ENCODE assay signal across 13 cellular contexts in genomic region chr15:88449581-88449980, GRCh38. TPM values are rescaled to one million over a fixed set of nuclear protein-coding genes. Genes with fewer than 3 reads are reported as not detected.
A peak's percentile ranks its signal among the peaks of the same experiment; 100 is the strongest.
DNase-seq lines count a peak whose midpoint lies in the region; ATAC-seq, FAIRE-seq and TF ChIP-seq lines count a peak whose summit lies in the region.
"Had no signal": no experiment of that assay in that cellular context is flagged by ENCODE, and none has a peak within 500 bp of the region (broad histone marks: within the 10 kb centered on the region; RNA-seq: fewer than 3 reads in every experiment).

No MANE protein-coding gene starts in this region.

- H3K36me3 Mint-ChIP-seq in mesothelial cell of epicardium, result no peaks in the 10 kb centered on the region
- H3K36me3 Mint-ChIP-seq: CD14-positive monocyte; CD8-positive, alpha-beta T cell had no signal

- H3K4me3 ChIP-seq in DND-41 (ENCODE audit: low read depth in 1 of 2, low read length in 2 of 2) (no peak overlapping the region), MM.1S (ENCODE audit: low read length) (no peak overlapping the region), H1 (ENCODE audit: extremely low read depth in 1 of 4, insufficient read depth in 2 of 4, low read depth in 3 of 4, low read length in 4 of 4) (no peak overlapping the region), trophoblast cell (ENCODE audit: low read depth, low read length) (peak overlapping the region; percentile 25)

- no peaks in the 10 kb centered on the region for H3K9me2 ChIP-seq in MM.1S (replicated peaks; ENCODE audit: insufficient read depth, low read length)

- POLR2A ChIA-PET in H1 (lab: Charles Lee; ENCODE audit: partially characterized antibody), result interaction anchor here (1.0 to 1.7 kb wide), 3 partner anchors 111 to 205 kb away, joined by 3 to 5 read pairs (median 3); no protein-coding TSS in a partner anchor

- no peak overlapping the region for H4K12ac ChIP-seq in trophoblast cell (ENCODE audit: low read depth, low read length)

- H3K4me2 ChIP-seq in DND-41 (ENCODE audit: insufficient read depth, low read length) (peak overlapping the region; percentile 60; the same call in 1 of the 2 replicates), MM.1S (ENCODE audit: low read depth, low read length) (no peak overlapping the region), H1 (ENCODE audit: insufficient read depth in 1 of 2, low read depth in 2 of 2, low read length in 2 of 2) (no peak overlapping the region), trophoblast cell (ENCODE audit: low read length) (no peak overlapping the region)

- CTCF ChIA-PET in H1 (lab: Charles Lee; ENCODE audit: partially characterized antibody), result interaction anchor here (0.6 to 8.1 kb wide), 43 partner anchors 9 to 209 kb away, joined by 3 to 106 read pairs (median 5); partner anchors contain the start of gene MRPS11

- H2BK12ac ChIP-seq in H1 (ENCODE audit: low read depth, low read length) (no peak overlapping the region), trophoblast cell (ENCODE audit: low read length) (no peak overlapping the region)

- H3K9me3 Mint-ChIP-seq in mesothelial cell of epicardium, result peaks cover 7% of the 10 kb centered on the region
- H3K9me3 Mint-ChIP-seq: CD8-positive, alpha-beta T cell had no signal

- no peak for TF ChIP-seq RAD21 in H1 (IDR thresholded peaks at IDR 0.05 in 1 of 2, conservative IDR thresholded peaks at IDR 0.05 in 1 of 2; ENCODE audit: low read depth in 2 of 2, low read length in 2 of 2)

- 88% methylated on average over 8 of the region's 8 CpGs; no CpG with 5 or more reads in 1 of the 2 experiments for WGBS in H1 (ENCODE audit: extremely low coverage in 1 of 2, insufficient coverage in 1 of 2, insufficient read length in 1 of 2, insufficient replicate concordance in 2 of 2, low coverage in 1 of 2, low lambda C conversion rate in 2 of 2, missing lambda C conversion rate in 1 of 2), 2 experiments
- WGBS in trophoblast cell (ENCODE audit: extremely low coverage, insufficient coverage, insufficient read length), result no CpG with 5 or more reads among the region's 8 CpGs

- H3K18ac ChIP-seq in H1 (ENCODE audit: extremely low read depth, low read length) (no peak overlapping the region), trophoblast cell (ENCODE audit: low read length) (no peak overlapping the region)

- H2BK120ac ChIP-seq in H1 (replicated peaks; ENCODE audit: low read depth, low read length) (no peak overlapping the region), trophoblast cell (ENCODE audit: insufficient read depth, low read length, poor library complexity) (no peak overlapping the region)

- H3K23ac ChIP-seq in H1 (ENCODE audit: insufficient read length) (no peak overlapping the region), trophoblast cell (ENCODE audit: low read length) (no peak overlapping the region)

- H4K5ac ChIP-seq in H1 (ENCODE audit: insufficient read length, low read depth, low read length), result no peak overlapping the region

- H3K27me3 ChIP-seq in DND-41 (ENCODE audit: insufficient read depth, low read length, poor library complexity) (no peaks in the 10 kb centered on the region), MM.1S (replicated peaks; ENCODE audit: insufficient read depth, low read length) (no peaks in the 10 kb centered on the region), H1 (replicated peaks in 1 of 4; ENCODE audit: control insufficient read depth in 3 of 4, extremely low read depth in 1 of 4, insufficient read depth in 3 of 4, low read length in 3 of 4) (peaks cover 0 to 10% (median 5%) of the 10 kb centered on the region in 4 experiments; a peak in 4 of 7 replicates), trophoblast cell (ENCODE audit: insufficient read depth, low read length) (no peaks in the 10 kb centered on the region)

- H3K23me2 ChIP-seq in H1 (ENCODE audit: low read depth, low read length), result 0 out of 2 replicates have a peak, but pooled peaks cover 1% of the 10 kb centered on the region

- H3K36me3 ChIP-seq in DND-41 (ENCODE audit: insufficient read depth, low read length) (no peaks in the 10 kb centered on the region), MM.1S (replicated peaks; ENCODE audit: insufficient read depth, low read length) (no peaks in the 10 kb centered on the region), H1 (ENCODE audit: control insufficient read depth in 2 of 4, insufficient read depth in 4 of 4, low read length in 3 of 4) (no peaks in the 10 kb centered on the region), trophoblast cell (ENCODE audit: control insufficient read depth in 1 of 2, insufficient read depth in 2 of 2, low read length in 2 of 2) (no peaks in the 10 kb centered on the region)

- no peaks in the 10 kb centered on the region for H4K20me1 ChIP-seq in DND-41 (ENCODE audit: insufficient read depth, low read length)
- H4K20me1 ChIP-seq in MM.1S (ENCODE audit: insufficient read depth, low read length), result no peaks in the 10 kb centered on the region
- H4K20me1 ChIP-seq in H1 (replicated peaks in 1 of 2; ENCODE audit: control insufficient read depth in 1 of 2, insufficient read depth in 2 of 2, low read length in 2 of 2), result no peaks in the 10 kb centered on the region

- H4K8ac ChIP-seq in H1 (ENCODE audit: extremely low read depth, insufficient read depth, low read length), result peak overlapping the region; percentile 43; the same call in 1 of the 2 replicates
- no peak overlapping the region for H4K8ac ChIP-seq in trophoblast cell (ENCODE audit: low read depth, low read length)

- H3K4me1 Mint-ChIP-seq in mesothelial cell of epicardium, result no peaks in the 10 kb centered on the region

- H2AFZ ChIP-seq in DND-41 (ENCODE audit: low read depth, low read length) (0 out of 2 replicates have a peak overlapping the region, but pooled peaks have one; percentile 66), MM.1S (ENCODE audit: low read length) (peak overlapping the region; percentile 64; the same call in 1 of the 2 replicates), H1 (ENCODE audit: low read length) (no peak overlapping the region), trophoblast cell (ENCODE audit: insufficient read depth, low read length, poor library complexity) (no peak overlapping the region)

- TF ChIP-seq EP300 in H1 (IDR thresholded peaks at IDR 0.05; ENCODE audit: borderline replicate concordance in 1 of 2, low read depth in 2 of 2, low read length in 2 of 2), result no peak

- no peaks in the 10 kb centered on the region for H3F3A ChIP-seq in MM.1S (ENCODE audit: insufficient read depth, low read length)

- H4K91ac ChIP-seq in H1 (replicated peaks; ENCODE audit: insufficient read length, low read length) (no peak overlapping the region), trophoblast cell (ENCODE audit: low read depth, low read length) (no peak overlapping the region)

- H3K14ac ChIP-seq in H1 (ENCODE audit: insufficient read length) (no peak overlapping the region), trophoblast cell (ENCODE audit: low read length) (no peak overlapping the region)

- H2BK5ac ChIP-seq in H1 (ENCODE audit: low read depth, low read length) (no peak overlapping the region), trophoblast cell (ENCODE audit: low read depth, low read length, poor library complexity) (no peak overlapping the region)

- TF ChIP-seq CTCF in DND-41 (IDR thresholded peaks at IDR 0.05; ENCODE audit: borderline replicate concordance, extremely low read depth, low read length, poor library complexity, severe bottlenecking) (no peak), MM.1S (IDR thresholded peaks at IDR 0.05; ENCODE audit: low read length) (no peak), H1 (IDR thresholded peaks at IDR 0.05; ENCODE audit: control extremely low read depth in 1 of 3, insufficient read depth in 1 of 3, low read depth in 1 of 3, low read length in 3 of 3) (no peak), mesothelial cell of epicardium (IDR thresholded peaks at IDR 0.05; ENCODE audit: unreplicated experiment) (no peak)

- peaks cover 46% of the 10 kb centered on the region for H3K27me3 Mint-ChIP-seq in mesothelial cell of epicardium (ENCODE audit: low read depth)

- TF ChIP-seq POLR2A in H1 (IDR thresholded peaks at IDR 0.05; ENCODE audit: control extremely low read depth in 1 of 2, low read depth in 2 of 2, low read length in 2 of 2), result no peak

- no peak overlapping the region for H3K27ac Mint-ChIP-seq in mesothelial cell of epicardium
- H3K27ac Mint-ChIP-seq: CD14-positive monocyte; CD8-positive, alpha-beta T cell had no signal

- no peak for FAIRE-seq in H1 (lab: Jason Lieb, UNC)
- FAIRE-seq: GM12892, GM19239, H54 had no signal

- no peak overlapping the region for H2BK20ac ChIP-seq in H1 (ENCODE audit: low read length)

- no peaks in the 10 kb centered on the region for H3K9me3 ChIP-seq in DND-41 (ENCODE audit: insufficient read depth, low read length, severe bottlenecking)
- H3K9me3 ChIP-seq in MM.1S (replicated peaks; ENCODE audit: insufficient read depth, low read length), result no peaks in the 10 kb centered on the region
- no peaks in the 10 kb centered on the region for H3K9me3 ChIP-seq in H1 (ENCODE audit: insufficient read depth in 2 of 2, low read depth in 1 of 2, low read length in 1 of 2)
- no peaks in the 10 kb centered on the region for H3K9me3 ChIP-seq in trophoblast cell (ENCODE audit: insufficient read depth, low read depth, low read length)

- H3K4me1 ChIP-seq in DND-41 (ENCODE audit: insufficient read depth, low read length), result peaks cover 5% of the 10 kb centered on the region
- H3K4me1 ChIP-seq in MM.1S (ENCODE audit: low read length), result no peaks in the 10 kb centered on the region
- no peaks in the 10 kb centered on the region for H3K4me1 ChIP-seq in H1 (replicated peaks in 1 of 4; ENCODE audit: control insufficient read depth in 3 of 4, insufficient read depth in 4 of 4, low read length in 3 of 4)
- H3K4me1 ChIP-seq in trophoblast cell (ENCODE audit: control insufficient read depth in 1 of 2, insufficient read depth in 2 of 2, low read length in 2 of 2), result peaks cover 0 to 2% of the 10 kb centered on the region in 2 experiments

- no peak overlapping the region for H3K56ac ChIP-seq in H1 (replicated peaks; ENCODE audit: insufficient read length, low read depth, low read length)

- no peak overlapping the region for H3K27ac ChIP-seq in DND-41 (ENCODE audit: low read length)
- no peak overlapping the region for H3K27ac ChIP-seq in MM.1S (ENCODE audit: low read length)
- H3K27ac ChIP-seq in H1 (ENCODE audit: low read depth, low read length), result no peak overlapping the region
- no peak overlapping the region for H3K27ac ChIP-seq in trophoblast cell (ENCODE audit: low read depth, low read length)
- H3K27ac ChIP-seq: HL-60 had no signal

- H3K79me2 ChIP-seq in DND-41 (ENCODE audit: insufficient read depth, low read length) (no peaks in the 10 kb centered on the region), MM.1S (ENCODE audit: low read length) (no peaks in the 10 kb centered on the region), H1 (ENCODE audit: control insufficient read depth in 1 of 2, insufficient read depth in 2 of 2, low read length in 2 of 2) (no peaks in the 10 kb centered on the region), trophoblast cell (ENCODE audit: control insufficient read depth, insufficient read depth, low read length, poor library complexity) (no peaks in the 10 kb centered on the region)

- H2BK15ac ChIP-seq in H1 (ENCODE audit: low read length), result 0 out of 2 replicates have a peak overlapping the region, but pooled peaks have one; percentile 67

- no peak overlapping the region for H3K4ac ChIP-seq in H1 (replicated peaks; ENCODE audit: insufficient read length, low read depth, low read length)
- no peak overlapping the region for H3K4ac ChIP-seq in trophoblast cell (ENCODE audit: low read depth, low read length)

- H3K79me1 ChIP-seq in H1 (ENCODE audit: low read depth, low read length), result no peaks in the 10 kb centered on the region
- H3K79me1 ChIP-seq in trophoblast cell (ENCODE audit: low read length), result no peaks in the 10 kb centered on the region

- H2AK5ac ChIP-seq in H1 (ENCODE audit: low read depth, low read length) (no peak overlapping the region), trophoblast cell (ENCODE audit: low read length) (no peak overlapping the region)

- H3K4me3 Mint-ChIP-seq in mesothelial cell of epicardium, result no peak overlapping the region
- H3K4me3 Mint-ChIP-seq: CD8-positive, alpha-beta T cell had no signal

- H3K9ac ChIP-seq in DND-41 (ENCODE audit: low read depth, low read length) (no peak overlapping the region), MM.1S (ENCODE audit: low read length) (no peak overlapping the region), H1 (replicated peaks in 1 of 4; ENCODE audit: extremely low read depth in 1 of 4, low read depth in 3 of 4, low read length in 3 of 4) (no peak overlapping the region), trophoblast cell (ENCODE audit: low read length) (no peak overlapping the region)

- ATAC-seq in DND-41 (ENCODE audit: insufficient read depth, low read depth), result no peak

- DNase-seq in DND-41 (no peak), MM.1S (no peak), H1 (ENCODE audit: low read depth in 1 of 2, low spot score in 2 of 2) (no peak), trophoblast cell (no peak), 8988T (no peak), mesothelial cell of epicardium (ENCODE audit: low spot score in 2 of 2, unreplicated experiment in 2 of 2) (no peak), NCI-H128 (lab: John Stamatoyannopoulos, UW; ENCODE audit: unreplicated experiment) (no peak)

RNA-seq across cellular contexts. Expression of gene MRPL46, which starts 17.6 kb away (rescaled TPM):
- total RNA-seq in H1 (2021; fragmentation: NEBNext Ultra II Directional; extraction: Animal tissue kit (Norgen Biotek cat#: 25700)), result 24.4 and 24.5 TPM in 2 replicates
- 17.2 and 18.3 TPM in 2 replicates for polyA plus RNA-seq in H1 (2011; rRNA removed)
- 28.7 TPM for polyA plus RNA-seq in H1 (2011; cell fraction: cytosol; rRNA removed)
- polyA plus RNA-seq in H1 (2011; cell fraction: nucleus; rRNA removed), result 15.3 TPM
- polyA plus RNA-seq in H1 (2012, experiment 1 of 2), result 19.5 to 27.0 TPM (median 26.7 TPM) in 4 replicates
- 14.4 TPM for polyA plus RNA-seq in H1 (2012, experiment 2 of 2)
- polyA plus RNA-seq in H1 (2013, experiment 1 of 2), result 27.0 TPM
- polyA plus RNA-seq in H1 (2013, experiment 2 of 2), result 27.8 TPM
- 11.5 and 13.1 TPM in 2 replicates for polyA minus RNA-seq in H1 (2011; rRNA and poly(A)+ RNA removed)
- 9.5 TPM for polyA minus RNA-seq in H1 (2011; cell fraction: cytosol; rRNA and poly(A)+ RNA removed)
- polyA minus RNA-seq in H1 (2011; cell fraction: nucleus; rRNA and poly(A)+ RNA removed), result 25.5 TPM
- 34.0 and 34.5 TPM in 2 replicates for polyA plus RNA-seq in trophoblast cell (2013)
- 18.6 to 19.2 TPM (median 18.9 TPM) in 3 replicates for total RNA-seq in mesothelial cell of epicardium

RNA-seq across cellular contexts. Expression of gene MRPS11, which starts 17.9 kb away (rescaled TPM):
- total RNA-seq in H1 (2021; fragmentation: NEBNext Ultra II Directional; extraction: Animal tissue kit (Norgen Biotek cat#: 25700)), result 41.4 and 50.4 TPM in 2 replicates
- 57.6 and 59.2 TPM in 2 replicates for polyA plus RNA-seq in H1 (2011; rRNA removed)
- polyA plus RNA-seq in H1 (2011; cell fraction: cytosol; rRNA removed), result 61.2 TPM
- polyA plus RNA-seq in H1 (2011; cell fraction: nucleus; rRNA removed), result 55.9 TPM
- polyA plus RNA-seq in H1 (2012, experiment 1 of 2), result 39.5 to 60.0 TPM (median 55.8 TPM) in 4 replicates
- 62.0 TPM for polyA plus RNA-seq in H1 (2012, experiment 2 of 2)
- polyA plus RNA-seq in H1 (2013, experiment 1 of 2), result 44.2 TPM
- polyA plus RNA-seq in H1 (2013, experiment 2 of 2), result 45.2 TPM
- polyA minus RNA-seq in H1 (2011; rRNA and poly(A)+ RNA removed), result 16.6 and 24.2 TPM in 2 replicates
- 24.1 TPM for polyA minus RNA-seq in H1 (2011; cell fraction: cytosol; rRNA and poly(A)+ RNA removed)
- polyA minus RNA-seq in H1 (2011; cell fraction: nucleus; rRNA and poly(A)+ RNA removed), result 33.1 TPM
- 61.6 and 62.4 TPM in 2 replicates for polyA plus RNA-seq in trophoblast cell (2013)
- total RNA-seq in mesothelial cell of epicardium, result 31.2 to 38.9 TPM (median 33.1 TPM) in 3 replicates

Comparison
In these comparisons a context has a peak if more than half of its experiments do, and no peak if none do; other contexts are left out.
1. H2AFZ ChIP-seq: peak in DND-41 (single experiment) and MM.1S (single experiment); none in H1 (single experiment) and trophoblast cell (single experiment).